In the genomic region with DNA sequence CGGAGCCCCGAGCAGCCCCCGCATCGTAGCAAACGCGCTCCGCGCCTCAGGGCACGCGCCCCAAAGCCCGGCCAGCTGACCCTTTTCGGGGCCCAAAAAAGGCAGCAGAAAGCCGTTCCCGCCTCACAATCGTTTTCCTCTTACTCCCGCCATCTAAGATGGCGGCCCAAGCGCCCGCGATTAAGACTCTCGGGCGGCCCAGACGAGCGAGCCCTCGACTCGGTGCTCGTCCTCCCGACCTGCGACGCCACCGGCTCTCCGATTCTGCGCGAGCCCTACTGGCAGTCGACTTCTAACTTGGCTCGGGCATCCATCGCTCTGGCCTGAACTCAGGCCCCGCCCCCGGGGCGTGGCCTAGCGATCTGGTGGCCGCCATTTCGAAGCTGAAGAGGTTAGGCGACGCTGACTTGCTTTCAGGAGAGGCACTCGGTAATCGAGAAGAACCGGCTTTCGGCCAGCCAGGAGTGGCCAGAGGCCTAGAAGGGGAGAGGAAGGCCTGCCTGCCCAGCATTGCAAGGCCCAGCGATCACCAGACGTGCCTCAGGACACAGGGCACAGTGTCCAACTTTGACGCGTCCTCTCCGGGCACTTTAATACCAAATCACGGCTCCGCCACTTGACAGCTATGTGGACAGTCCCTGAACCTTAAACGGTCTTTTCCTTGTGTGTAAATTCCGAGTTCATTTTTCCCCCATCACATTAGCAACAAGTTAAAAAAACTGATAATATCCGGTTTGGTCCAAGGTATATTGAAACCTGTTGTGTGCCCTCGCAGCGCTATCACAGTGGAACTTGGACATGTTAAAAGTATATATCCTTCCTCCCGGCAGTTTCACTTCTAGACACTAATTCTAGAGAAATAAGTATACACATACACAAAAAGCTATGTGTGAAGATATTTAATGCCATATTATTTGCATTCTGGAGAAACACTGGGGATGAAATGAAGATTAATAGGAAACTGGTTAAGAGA, we compare ENCODE assay signal across 8 cellular contexts. TPM values are rescaled to one million over a fixed set of nuclear protein-coding genes. Genes with fewer than 3 reads are reported as not detected.
DNase-seq lines count a peak whose midpoint lies in the region; ATAC-seq and TF ChIP-seq lines count a peak whose summit lies in the region.

A gene (minus strand): TSS at position 182 of the 973 bp plus-strand sequence. CDS start 45,396 bp downstream, outside the sequence.

- peak; percentile 83 for ATAC-seq in GM19372 (IDR thresholded peaks at IDR 0.05; ENCODE audit: low read depth, unreplicated experiment)
- peak; percentile 58 for ATAC-seq in HG03558 (IDR thresholded peaks at IDR 0.05; ENCODE audit: extremely low read depth, unreplicated experiment)
- peak; percentile 97 for ATAC-seq in left lung

- H3K27ac Mint-ChIP-seq in dendritic cell treated with granulocyte-macrophage colony-stimulating factor and Interleukin-4, amounts not matched to agents 40 ng/mL and 50 ng/mL, for 4 days = peak within 1 kb of the TSS; percentile 97

- H3K9me3 Mint-ChIP-seq in dendritic cell treated with granulocyte-macrophage colony-stimulating factor and Interleukin-4, amounts not matched to agents 40 ng/mL and 50 ng/mL, for 4 days = no peaks in the 10 kb centered on the region

- H3K27me3 Mint-ChIP-seq in dendritic cell treated with granulocyte-macrophage colony-stimulating factor and Interleukin-4, amounts not matched to agents 40 ng/mL and 50 ng/mL, for 4 days = no peaks in the 10 kb centered on the region

- peak in 1 of 2 donors; percentile 15 for TF ChIP-seq CTCF in left lung (IDR thresholded peaks at IDR 0.05)

- peaks cover 23% of the 10 kb centered on the region for H3K36me3 Mint-ChIP-seq in dendritic cell treated with granulocyte-macrophage colony-stimulating factor and Interleukin-4, amounts not matched to agents 40 ng/mL and 50 ng/mL, for 4 days (ENCODE audit: low read depth)

- H3K27ac ChIP-seq in left lung = peak within 1 kb of the TSS; percentile 98 to 100

- DNase-seq in C1 segment of cervical spinal cord (lab: John Stamatoyannopoulos, UW) = peak; percentile 68 to 99 (median 96)
- DNase-seq in NCI-H748 treated with DMSO at 0.1 percent for 48 hours (lab: John Stamatoyannopoulos, UW) = peak; percentile 88
- peak; percentile 87 to 95 for DNase-seq in activated CD4-positive, alpha-beta T cell treated with anti-CD3 and anti-CD28 coated beads, Interleukin-2, amount 50 U/mL, for 24 hours (ENCODE audit: low read depth in 1 of 2, low spot score in 1 of 2)
- peak; percentile 99 to 100 for DNase-seq in left lung
- DNase-seq in stimulated activated CD4-positive, alpha-beta T cell treated with anti-CD3 and anti-CD28 coated beads, Interleukin-2, amount 100 ng/mL, for 48 hours = peak; percentile 96

- H3K27me3 ChIP-seq in left lung = no peaks in the 10 kb centered on the region

- peaks cover 15 to 43% of the 10 kb centered on the region in 2 donors for H3K4me1 ChIP-seq in left lung

- H3K36me3 ChIP-seq in left lung = no peaks in the 10 kb centered on the region

- H3K9me3 ChIP-seq in left lung = no peaks in the 10 kb centered on the region

- intact Hi-C loops in dendritic cell treated with granulocyte-macrophage colony-stimulating factor and Interleukin-4, amounts not matched to agents 40 ng/mL and 50 ng/mL, for 4 days (cut with micrococcal nuclease) = loop anchor here (2.0 kb wide), 2 partner anchors 19 to 107 kb away; a partner anchor contains a TSS
- intact Hi-C loops in left lung (cut with DNase I) = loop anchor here in 1 of 2 donors (5.0 kb wide), 1 partner anchor 97 kb away; no protein-coding TSS in a partner anchor

- H3K4me1 Mint-ChIP-seq in dendritic cell treated with granulocyte-macrophage colony-stimulating factor and Interleukin-4, amounts not matched to agents 40 ng/mL and 50 ng/mL, for 4 days (ENCODE audit: low read depth) = peaks cover 32% of the 10 kb centered on the region

- H3K4me3 Mint-ChIP-seq in dendritic cell treated with granulocyte-macrophage colony-stimulating factor and Interleukin-4, amounts not matched to agents 40 ng/mL and 50 ng/mL, for 4 days = peak within 1 kb of the TSS; percentile 83

- peak within 1 kb of the TSS; percentile 71 to 83 for H3K4me3 ChIP-seq in left lung

RNA-seq across cellular contexts. Expression of the gene that starts here (rescaled TPM):
- 10 to 100 TPM; 75.8 to 89.9 TPM for total RNA-seq in left lung

Comparison
In these comparisons a context has a peak if more than half of its experiments do, and no peak if none do; other contexts are left out.
1. Peak in every context shown above with its lines: DNase-seq, ATAC-seq, H3K4me3 ChIP-seq and H3K27ac ChIP-seq.